Comparison of ENCODE assay signal across 1 cellular context in the genomic region with DNA sequence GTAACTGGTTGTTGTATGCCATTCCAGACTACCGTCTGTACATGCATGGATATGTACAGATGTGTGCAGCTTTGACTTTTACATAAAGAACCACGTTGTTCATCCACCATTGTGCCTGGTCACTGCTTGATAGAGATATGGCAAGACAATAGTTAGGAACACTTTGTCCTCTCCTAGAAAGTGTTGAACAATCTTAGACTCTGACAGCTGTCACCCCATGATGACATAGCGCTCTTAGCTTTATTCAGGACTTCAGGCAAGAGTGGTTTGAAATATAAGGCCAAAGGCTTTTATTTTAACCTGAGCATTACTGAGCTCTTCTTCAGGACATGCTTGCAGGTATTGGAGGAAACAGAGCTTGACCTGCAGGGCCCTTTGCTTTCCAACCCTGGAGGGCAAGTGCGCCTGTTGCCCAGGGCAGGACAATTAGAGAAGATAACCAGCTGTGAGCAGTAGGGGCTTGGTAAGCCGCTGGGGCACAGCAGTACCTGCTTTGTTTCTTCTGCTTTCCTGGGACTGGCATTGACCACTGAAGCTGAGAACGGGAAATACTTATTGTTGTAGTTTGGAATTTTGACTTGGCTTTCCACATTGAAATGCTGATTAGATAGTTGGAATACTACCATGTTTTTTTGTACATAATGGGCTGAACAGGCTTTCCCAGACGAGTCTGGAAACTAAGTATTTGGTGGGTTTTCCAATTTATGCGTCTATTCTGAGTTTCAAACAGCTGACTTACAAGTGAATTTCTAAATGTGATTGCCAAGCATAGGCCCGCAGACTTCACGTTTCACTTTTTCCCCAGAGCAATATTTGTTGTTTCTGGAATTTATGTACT.
A peak's percentile ranks its signal among the peaks of the same experiment; 100 is the strongest.
TF ChIP-seq lines count a peak whose summit lies in the region.

No MANE protein-coding gene starts in this region.

TF ChIP-seq in HepG2, 621 proteins besides CTCF, POLR2A, EP300 and RAD21:
- TF ChIP-seq RBFOX2 (IDR thresholded peaks at IDR 0.05; ENCODE audit: low read depth, low read length) (no peak), FOXO4 (CRISPR knock-in tag; conservative IDR thresholded peaks at IDR 0.05) (0 out of 2 replicates have a peak, but pooled peaks have one; percentile 14), YEATS4 (CRISPR knock-in tag; IDR thresholded peaks at IDR 0.05; ENCODE audit: borderline replicate concordance) (0 out of 2 replicates have a peak, but pooled peaks have one; percentile 5)
